Comparison of ENCODE assay signal across 8 cellular contexts in the genomic region with DNA sequence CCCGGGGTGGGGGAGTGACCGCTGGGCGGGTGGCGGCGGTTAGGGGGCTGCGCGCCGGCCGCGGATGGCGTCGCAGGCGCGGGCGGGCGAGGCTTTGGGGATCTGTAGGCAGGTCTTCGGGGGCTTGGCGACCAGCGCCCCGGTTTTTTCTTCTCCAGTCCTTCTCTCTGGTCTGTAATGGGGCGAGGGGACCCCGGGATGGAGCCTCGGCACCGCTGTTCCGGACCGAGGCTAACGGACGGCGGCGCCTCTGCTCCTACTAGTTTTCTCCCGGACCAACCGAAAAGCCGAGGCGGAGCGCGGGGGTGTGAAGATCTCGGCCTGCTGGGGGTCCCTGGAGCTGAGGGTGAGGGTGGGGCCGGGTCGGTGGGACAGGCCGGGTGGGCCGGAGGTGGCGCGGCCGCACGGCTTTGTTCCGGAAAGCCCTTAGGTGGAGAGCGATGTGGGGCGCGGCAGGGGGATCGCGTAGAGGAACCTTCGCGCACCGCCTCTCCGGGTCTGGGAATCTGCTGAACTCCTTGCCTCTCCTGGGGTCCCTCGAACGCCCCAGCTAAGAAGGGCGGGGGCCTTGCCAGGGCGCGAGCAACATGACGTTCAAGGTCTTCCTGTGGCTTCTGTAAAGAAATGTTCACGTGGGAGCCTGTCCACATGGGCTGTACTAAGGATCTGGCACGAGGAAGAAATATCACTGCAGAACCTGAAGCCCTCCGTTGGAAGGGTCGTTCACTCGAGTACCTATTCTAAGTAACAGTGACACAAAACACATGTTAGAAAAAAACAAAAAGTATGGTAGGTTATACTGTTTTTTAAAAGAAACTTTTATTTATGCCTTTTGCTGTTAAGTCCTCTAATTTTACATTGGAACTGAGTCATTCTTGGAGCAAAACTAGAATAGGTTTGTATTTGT. TPM values are rescaled to one million over a fixed set of nuclear protein-coding genes. Genes with fewer than 3 reads are reported as not detected.
A peak's percentile ranks its signal among the peaks of the same experiment; 100 is the strongest.
DNase-seq lines count a peak whose midpoint lies in the region; ATAC-seq and TF ChIP-seq lines count a peak whose summit lies in the region.

No MANE protein-coding gene starts in this region.

- H3K9me3 Mint-ChIP-seq in naive thymus-derived CD8-positive, alpha-beta T cell, result peaks cover 0 to 2% (median 0%) of the 10 kb centered on the region in 9 donors
- H3K9me3 Mint-ChIP-seq in stimulated activated memory B cell treated with anti-CD40 and anti-IgM and Interleukin-4, amounts not matched to agents 10 μg/mL and 1 μg/mL and 100 μg/mL, for 72 hours, result no peaks in the 10 kb centered on the region

- H3K27ac ChIP-seq in C4-2B, result peak overlapping the region; percentile 99

- POLR2A ChIA-PET in naive thymus-derived CD8-positive, alpha-beta T cell (lab: Charles Lee), result interaction anchor here (0.6 to 5.2 kb wide), 30 partner anchors 9 to 1269 kb away, joined by 3 to 152 read pairs (median 6); a partner anchor contains a TSS

- peaks cover 25 to 53% (median 36%) of the 10 kb centered on the region in 4 donors for H3K4me1 Mint-ChIP-seq in naive thymus-derived CD8-positive, alpha-beta T cell
- H3K4me1 Mint-ChIP-seq in stimulated activated memory B cell treated with anti-CD40 and anti-IgM and Interleukin-4, amounts not matched to agents 10 μg/mL and 1 μg/mL and 100 μg/mL, for 72 hours, result peaks cover 33% of the 10 kb centered on the region

- peaks cover 0 to 3% (median 0%) of the 10 kb centered on the region in 5 donors for H3K27me3 Mint-ChIP-seq in naive thymus-derived CD8-positive, alpha-beta T cell
- no peaks in the 10 kb centered on the region for H3K27me3 Mint-ChIP-seq in stimulated activated memory B cell treated with anti-CD40 and anti-IgM and Interleukin-4, amounts not matched to agents 10 μg/mL and 1 μg/mL and 100 μg/mL, for 72 hours

- DNase-seq in activated T-cell treated with anti-CD3 and anti-CD28 coated beads, Interleukin-2, amount 50 U/mL, for 48 hours, result peak; percentile 76 to 78
- DNase-seq in fibroblast of gingiva (ENCODE audit: low read depth), result peak; percentile 78
- peak; percentile 50 to 89 (median 75) for DNase-seq in naive thymus-derived CD8-positive, alpha-beta T cell

- peak overlapping the region; percentile 92 to 100 (median 98) for H3K4me3 Mint-ChIP-seq in naive thymus-derived CD8-positive, alpha-beta T cell
- peak overlapping the region; percentile 86 for H3K4me3 Mint-ChIP-seq in stimulated activated memory B cell treated with anti-CD40 and anti-IgM and Interleukin-4, amounts not matched to agents 10 μg/mL and 1 μg/mL and 100 μg/mL, for 72 hours

- peaks cover 8 to 11% (median 9%) of the 10 kb centered on the region in 3 donors for H3K36me3 Mint-ChIP-seq in naive thymus-derived CD8-positive, alpha-beta T cell
- H3K36me3 Mint-ChIP-seq in stimulated activated memory B cell treated with anti-CD40 and anti-IgM and Interleukin-4, amounts not matched to agents 10 μg/mL and 1 μg/mL and 100 μg/mL, for 72 hours, result peaks cover 5% of the 10 kb centered on the region

- peak; percentile 31 for ATAC-seq in GM19395 (IDR thresholded peaks at IDR 0.05; ENCODE audit: unreplicated experiment)
- peak; percentile 26 for ATAC-seq in HG03521 (IDR thresholded peaks at IDR 0.05; ENCODE audit: unreplicated experiment)
- peak; percentile 31 to 58 for ATAC-seq in naive thymus-derived CD8-positive, alpha-beta T cell
- peak; percentile 59 for ATAC-seq in stimulated activated memory B cell treated with anti-CD40 and anti-IgM and Interleukin-4, amounts not matched to agents 10 μg/mL and 1 μg/mL and 100 μg/mL, for 72 hours

- TF ChIP-seq CTCF in C4-2B (conservative IDR thresholded peaks at IDR 0.05), result no peak

- peak overlapping the region; percentile 98 to 100 (median 99) for H3K27ac Mint-ChIP-seq in naive thymus-derived CD8-positive, alpha-beta T cell
- H3K27ac Mint-ChIP-seq in stimulated activated memory B cell treated with anti-CD40 and anti-IgM and Interleukin-4, amounts not matched to agents 10 μg/mL and 1 μg/mL and 100 μg/mL, for 72 hours, result peak overlapping the region; percentile 96

TF ChIP-seq in PFSK-1, 5 proteins besides CTCF, POLR2A, EP300 and RAD21:
- TF ChIP-seq FOXP2 (optimal IDR thresholded peaks at IDR 0.05; ENCODE audit: borderline replicate concordance, extremely low read depth, extremely low read length, insufficient read depth) (peak; percentile 48), SIN3A (IDR thresholded peaks at IDR 0.05; ENCODE audit: borderline replicate concordance, insufficient read depth, low read length) (peak; percentile 58; the same call in 1 of the 2 replicates), TAF1 (IDR thresholded peaks at IDR 0.05; ENCODE audit: borderline replicate concordance, insufficient read depth, low read length) (no peak), POLR2AphosphoS5 (IDR thresholded peaks at IDR 0.05; ENCODE audit: low read depth, low read length) (peak; percentile 59; the same call in 1 of the 2 replicates)
- TF ChIP-seq, protein P1, sequence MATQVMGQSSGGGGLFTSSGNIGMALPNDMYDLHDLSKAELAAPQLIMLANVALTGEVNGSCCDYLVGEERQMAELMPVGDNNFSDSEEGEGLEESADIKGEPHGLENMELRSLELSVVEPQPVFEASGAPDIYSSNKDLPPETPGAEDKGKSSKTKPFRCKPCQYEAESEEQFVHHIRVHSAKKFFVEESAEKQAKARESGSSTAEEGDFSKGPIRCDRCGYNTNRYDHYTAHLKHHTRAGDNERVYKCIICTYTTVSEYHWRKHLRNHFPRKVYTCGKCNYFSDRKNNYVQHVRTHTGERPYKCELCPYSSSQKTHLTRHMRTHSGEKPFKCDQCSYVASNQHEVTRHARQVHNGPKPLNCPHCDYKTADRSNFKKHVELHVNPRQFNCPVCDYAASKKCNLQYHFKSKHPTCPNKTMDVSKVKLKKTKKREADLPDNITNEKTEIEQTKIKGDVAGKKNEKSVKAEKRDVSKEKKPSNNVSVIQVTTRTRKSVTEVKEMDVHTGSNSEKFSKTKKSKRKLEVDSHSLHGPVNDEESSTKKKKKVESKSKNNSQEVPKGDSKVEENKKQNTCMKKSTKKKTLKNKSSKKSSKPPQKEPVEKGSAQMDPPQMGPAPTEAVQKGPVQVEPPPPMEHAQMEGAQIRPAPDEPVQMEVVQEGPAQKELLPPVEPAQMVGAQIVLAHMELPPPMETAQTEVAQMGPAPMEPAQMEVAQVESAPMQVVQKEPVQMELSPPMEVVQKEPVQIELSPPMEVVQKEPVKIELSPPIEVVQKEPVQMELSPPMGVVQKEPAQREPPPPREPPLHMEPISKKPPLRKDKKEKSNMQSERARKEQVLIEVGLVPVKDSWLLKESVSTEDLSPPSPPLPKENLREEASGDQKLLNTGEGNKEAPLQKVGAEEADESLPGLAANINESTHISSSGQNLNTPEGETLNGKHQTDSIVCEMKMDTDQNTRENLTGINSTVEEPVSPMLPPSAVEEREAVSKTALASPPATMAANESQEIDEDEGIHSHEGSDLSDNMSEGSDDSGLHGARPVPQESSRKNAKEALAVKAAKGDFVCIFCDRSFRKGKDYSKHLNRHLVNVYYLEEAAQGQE (IDR thresholded peaks at IDR 0.05; ENCODE audit: insufficient read depth in 1 of 2, low read depth in 2 of 2, low read length in 2 of 2), result no peak

RNA-seq across cellular contexts. Expression of a gene that starts 0.9 kb away (rescaled TPM):
- 8.3 TPM for polyA plus RNA-seq in PFSK-1 (2012; ENCODE audit: insufficient read length, low read depth)
- total RNA-seq in naive thymus-derived CD8-positive, alpha-beta T cell, result 10 to 100 TPM; 77.3 to 80.4 TPM
- polyA plus RNA-seq in naive thymus-derived CD8-positive, alpha-beta T cell, result 10 to 100 TPM in 2 of 3 donors, 1 to 10 TPM in 1; 8.1 to 14.6 (median 12.6) TPM

Comparison
In these comparisons a context has a peak if more than half of its experiments do, and no peak if none do; other contexts are left out.
1. Peak in every context shown above with its lines: DNase-seq, ATAC-seq and H3K27ac ChIP-seq.